Comparison of ENCODE assay signal across 1 cellular context in the genomic region with DNA sequence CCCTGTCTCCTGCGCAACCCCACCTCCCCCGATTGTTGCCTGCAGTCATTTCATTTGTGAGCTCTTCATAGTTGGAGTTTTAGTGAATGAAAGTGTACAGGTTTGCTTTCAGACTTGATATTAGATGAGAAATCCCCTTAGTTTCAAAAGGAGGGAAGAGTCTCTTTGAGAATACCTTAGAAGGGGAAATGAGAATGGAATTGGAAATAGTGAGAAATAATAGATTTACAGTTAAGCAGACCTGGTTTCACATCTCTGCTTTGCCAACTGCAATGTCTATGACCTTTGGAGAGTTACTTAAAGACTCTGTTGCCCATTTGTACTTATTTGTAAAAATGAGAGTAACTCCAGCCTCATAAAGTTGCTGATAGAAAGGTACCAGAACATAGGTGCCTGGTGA.
TF ChIP-seq lines count a peak whose summit lies in the region.

No MANE protein-coding gene starts in this region.

TF ChIP-seq in GM23338, 12 proteins besides CTCF, POLR2A, EP300 and RAD21:
- TF ChIP-seq, protein P1, sequence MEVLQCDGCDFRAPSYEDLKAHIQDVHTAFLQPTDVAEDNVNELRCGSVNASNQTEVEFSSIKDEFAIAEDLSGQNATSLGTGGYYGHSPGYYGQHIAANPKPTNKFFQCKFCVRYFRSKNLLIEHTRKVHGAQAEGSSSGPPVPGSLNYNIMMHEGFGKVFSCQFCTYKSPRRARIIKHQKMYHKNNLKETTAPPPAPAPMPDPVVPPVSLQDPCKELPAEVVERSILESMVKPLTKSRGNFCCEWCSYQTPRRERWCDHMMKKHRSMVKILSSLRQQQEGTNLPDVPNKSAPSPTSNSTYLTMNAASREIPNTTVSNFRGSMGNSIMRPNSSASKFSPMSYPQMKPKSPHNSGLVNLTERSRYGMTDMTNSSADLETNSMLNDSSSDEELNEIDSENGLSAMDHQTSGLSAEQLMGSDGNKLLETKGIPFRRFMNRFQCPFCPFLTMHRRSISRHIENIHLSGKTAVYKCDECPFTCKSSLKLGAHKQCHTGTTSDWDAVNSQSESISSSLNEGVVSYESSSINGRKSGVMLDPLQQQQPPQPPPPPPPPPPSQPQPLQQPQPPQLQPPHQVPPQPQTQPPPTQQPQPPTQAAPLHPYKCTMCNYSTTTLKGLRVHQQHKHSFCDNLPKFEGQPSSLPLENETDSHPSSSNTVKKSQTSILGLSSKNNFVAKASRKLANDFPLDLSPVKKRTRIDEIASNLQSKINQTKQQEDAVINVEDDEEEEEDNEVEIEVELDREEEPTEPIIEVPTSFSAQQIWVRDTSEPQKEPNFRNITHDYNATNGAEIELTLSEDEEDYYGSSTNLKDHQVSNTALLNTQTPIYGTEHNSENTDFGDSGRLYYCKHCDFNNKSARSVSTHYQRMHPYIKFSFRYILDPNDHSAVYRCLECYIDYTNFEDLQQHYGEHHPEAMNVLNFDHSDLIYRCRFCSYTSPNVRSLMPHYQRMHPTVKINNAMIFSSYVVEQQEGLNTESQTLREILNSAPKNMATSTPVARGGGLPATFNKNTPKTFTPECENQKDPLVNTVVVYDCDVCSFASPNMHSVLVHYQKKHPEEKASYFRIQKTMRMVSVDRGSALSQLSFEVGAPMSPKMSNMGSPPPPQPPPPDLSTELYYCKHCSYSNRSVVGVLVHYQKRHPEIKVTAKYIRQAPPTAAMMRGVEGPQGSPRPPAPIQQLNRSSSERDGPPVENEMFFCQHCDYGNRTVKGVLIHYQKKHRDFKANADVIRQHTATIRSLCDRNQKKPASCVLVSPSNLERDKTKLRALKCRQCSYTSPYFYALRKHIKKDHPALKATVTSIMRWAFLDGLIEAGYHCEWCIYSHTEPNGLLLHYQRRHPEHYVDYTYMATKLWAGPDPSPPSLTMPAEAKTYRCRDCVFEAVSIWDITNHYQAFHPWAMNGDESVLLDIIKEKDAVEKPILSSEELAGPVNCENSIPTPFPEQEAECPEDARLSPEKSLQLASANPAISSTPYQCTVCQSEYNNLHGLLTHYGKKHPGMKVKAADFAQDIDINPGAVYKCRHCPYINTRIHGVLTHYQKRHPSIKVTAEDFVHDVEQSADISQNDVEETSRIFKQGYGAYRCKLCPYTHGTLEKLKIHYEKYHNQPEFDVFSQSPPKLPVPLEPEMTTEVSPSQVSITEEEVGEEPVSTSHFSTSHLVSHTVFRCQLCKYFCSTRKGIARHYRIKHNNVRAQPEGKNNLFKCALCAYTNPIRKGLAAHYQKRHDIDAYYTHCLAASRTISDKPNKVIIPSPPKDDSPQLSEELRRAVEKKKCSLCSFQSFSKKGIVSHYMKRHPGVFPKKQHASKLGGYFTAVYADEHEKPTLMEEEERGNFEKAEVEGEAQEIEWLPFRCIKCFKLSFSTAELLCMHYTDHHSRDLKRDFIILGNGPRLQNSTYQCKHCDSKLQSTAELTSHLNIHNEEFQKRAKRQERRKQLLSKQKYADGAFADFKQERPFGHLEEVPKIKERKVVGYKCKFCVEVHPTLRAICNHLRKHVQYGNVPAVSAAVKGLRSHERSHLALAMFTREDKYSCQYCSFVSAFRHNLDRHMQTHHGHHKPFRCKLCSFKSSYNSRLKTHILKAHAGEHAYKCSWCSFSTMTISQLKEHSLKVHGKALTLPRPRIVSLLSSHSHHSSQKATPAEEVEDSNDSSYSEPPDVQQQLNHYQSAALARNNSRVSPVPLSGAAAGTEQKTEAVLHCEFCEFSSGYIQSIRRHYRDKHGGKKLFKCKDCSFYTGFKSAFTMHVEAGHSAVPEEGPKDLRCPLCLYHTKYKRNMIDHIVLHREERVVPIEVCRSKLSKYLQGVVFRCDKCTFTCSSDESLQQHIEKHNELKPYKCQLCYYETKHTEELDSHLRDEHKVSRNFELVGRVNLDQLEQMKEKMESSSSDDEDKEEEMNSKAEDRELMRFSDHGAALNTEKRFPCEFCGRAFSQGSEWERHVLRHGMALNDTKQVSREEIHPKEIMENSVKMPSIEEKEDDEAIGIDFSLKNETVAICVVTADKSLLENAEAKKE (CRISPR knock-in tag; IDR thresholded peaks at IDR 0.05) = no peak
- TF ChIP-seq ETS1 (IDR thresholded peaks at IDR 0.05) (no peak), ZNF114 (CRISPR knock-in tag; IDR thresholded peaks at IDR 0.05) (no peak), NANOG (IDR thresholded peaks at IDR 0.05; ENCODE audit: borderline replicate concordance) (no peak), CREB1 (CRISPR knock-in tag; IDR thresholded peaks at IDR 0.05; ENCODE audit: low read depth) (no peak), JUNB (IDR thresholded peaks at IDR 0.05; ENCODE audit: unreplicated experiment) (no peak), STAT1 (IDR thresholded peaks at IDR 0.05; ENCODE audit: unreplicated experiment) (no peak), POLR2AphosphoS5 (IDR thresholded peaks at IDR 0.05; ENCODE audit: low read depth) (no peak), ZNF331 (CRISPR knock-in tag; IDR thresholded peaks at IDR 0.05; ENCODE audit: low read depth) (no peak), EZH2phosphoT487 (IDR thresholded peaks at IDR 0.05; ENCODE audit: unreplicated experiment) (no peak), EZH2 (IDR thresholded peaks at IDR 0.05; ENCODE audit: low read depth, unreplicated experiment) (no peak)
- TF ChIP-seq, protein P2, sequence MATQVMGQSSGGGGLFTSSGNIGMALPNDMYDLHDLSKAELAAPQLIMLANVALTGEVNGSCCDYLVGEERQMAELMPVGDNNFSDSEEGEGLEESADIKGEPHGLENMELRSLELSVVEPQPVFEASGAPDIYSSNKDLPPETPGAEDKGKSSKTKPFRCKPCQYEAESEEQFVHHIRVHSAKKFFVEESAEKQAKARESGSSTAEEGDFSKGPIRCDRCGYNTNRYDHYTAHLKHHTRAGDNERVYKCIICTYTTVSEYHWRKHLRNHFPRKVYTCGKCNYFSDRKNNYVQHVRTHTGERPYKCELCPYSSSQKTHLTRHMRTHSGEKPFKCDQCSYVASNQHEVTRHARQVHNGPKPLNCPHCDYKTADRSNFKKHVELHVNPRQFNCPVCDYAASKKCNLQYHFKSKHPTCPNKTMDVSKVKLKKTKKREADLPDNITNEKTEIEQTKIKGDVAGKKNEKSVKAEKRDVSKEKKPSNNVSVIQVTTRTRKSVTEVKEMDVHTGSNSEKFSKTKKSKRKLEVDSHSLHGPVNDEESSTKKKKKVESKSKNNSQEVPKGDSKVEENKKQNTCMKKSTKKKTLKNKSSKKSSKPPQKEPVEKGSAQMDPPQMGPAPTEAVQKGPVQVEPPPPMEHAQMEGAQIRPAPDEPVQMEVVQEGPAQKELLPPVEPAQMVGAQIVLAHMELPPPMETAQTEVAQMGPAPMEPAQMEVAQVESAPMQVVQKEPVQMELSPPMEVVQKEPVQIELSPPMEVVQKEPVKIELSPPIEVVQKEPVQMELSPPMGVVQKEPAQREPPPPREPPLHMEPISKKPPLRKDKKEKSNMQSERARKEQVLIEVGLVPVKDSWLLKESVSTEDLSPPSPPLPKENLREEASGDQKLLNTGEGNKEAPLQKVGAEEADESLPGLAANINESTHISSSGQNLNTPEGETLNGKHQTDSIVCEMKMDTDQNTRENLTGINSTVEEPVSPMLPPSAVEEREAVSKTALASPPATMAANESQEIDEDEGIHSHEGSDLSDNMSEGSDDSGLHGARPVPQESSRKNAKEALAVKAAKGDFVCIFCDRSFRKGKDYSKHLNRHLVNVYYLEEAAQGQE (IDR thresholded peaks at IDR 0.05; ENCODE audit: unreplicated experiment) = no peak
